In genomic region chr9:132944294-132945185, GRCh38 we compare ENCODE assay signal across 8 cellular contexts. TPM values are rescaled to one million over a fixed set of nuclear protein-coding genes. Genes with fewer than 3 reads are reported as not detected.
A peak's percentile ranks its signal among the peaks of the same experiment; 100 is the strongest.
DNase-seq lines count a peak whose midpoint lies in the region; ATAC-seq lines count a peak whose summit lies in the region.

TSS of gene TSC1 (minus strand) at chr9:132944616. CDS start at chr9:132928872, 15,744 bp downstream.

- ATAC-seq in GM18909 (IDR thresholded peaks at IDR 0.05; ENCODE audit: poor library complexity, unreplicated experiment), result peak; percentile 63
- peak; percentile 62 for ATAC-seq in HG03196 (IDR thresholded peaks at IDR 0.05; ENCODE audit: unreplicated experiment)

- DNase-seq in A172 (ENCODE audit: low spot score), result peak; percentile 85
- DNase-seq in NCI-H345 treated with DMSO at 0.1 percent for 48 hours (lab: John Stamatoyannopoulos, UW; ENCODE audit: unreplicated experiment), result peak; percentile 82
- peak; percentile 97 for DNase-seq in activated CD4-positive, CD25-positive, alpha-beta regulatory T cell treated with anti-CD3 and anti-CD28 coated beads, Interleukin-2, amount 50 U/mL, for 16 hours (ENCODE audit: low read depth, low spot score)
- DNase-seq in central memory CD4-positive, alpha-beta T cell, result peak; percentile 96
- DNase-seq in iris pigment epithelial cell (ENCODE audit: low read depth), result peak; percentile 98
- DNase-seq in stimulated activated CD4-positive, alpha-beta T cell treated with anti-CD3 and anti-CD28 coated beads, Interleukin-12 subunit alpha, Interleukin-12 subunit beta, amount 100 ng/mL, for 24 hours (ENCODE audit: low read depth in 2 of 2), result peak; percentile 96 to 97

RNA-seq across cellular contexts. Expression of gene TSC1, which starts in this region (rescaled TPM):
- 25.3 and 28.2 TPM in 2 replicates for total RNA-seq in A172 (2014; rRNA removed; shearing (Covaris generic))

Comparison
In these comparisons a context has a peak if more than half of its experiments do, and no peak if none do; other contexts are left out.
1. Peak in every context shown above with its lines: DNase-seq and ATAC-seq.